1 cellular context compared by ENCODE assay signal in genomic region chr14:30854492-30854891, GRCh38.
A peak's percentile ranks its signal among the peaks of the same experiment; 100 is the strongest.
TF ChIP-seq lines count a peak whose summit lies in the region.

No MANE protein-coding gene starts in this region.

TF ChIP-seq in GM12878, 131 proteins besides CTCF, POLR2A, EP300 and RAD21 (continued from another document):
- TF ChIP-seq HSF1 (IDR thresholded peaks at IDR 0.05; ENCODE audit: low read depth, low read length) (no peak), EED (IDR thresholded peaks at IDR 0.05; ENCODE audit: low read depth) (peak; percentile 74), BCL3 (IDR thresholded peaks at IDR 0.05; ENCODE audit: borderline replicate concordance, insufficient read depth, low read depth, low read length, poor library complexity, severe bottlenecking) (peak; percentile 98), RB1 (IDR thresholded peaks at IDR 0.05; ENCODE audit: borderline replicate concordance) (no peak), RUNX3 (IDR thresholded peaks at IDR 0.05; ENCODE audit: low read length) (peak; percentile 46; the same call in 1 of the 2 replicates), BCL11A (IDR thresholded peaks at IDR 0.05; ENCODE audit: low read depth, low read length) (peak; percentile 89), NR2F1 (conservative IDR thresholded peaks at IDR 0.05) (peak; percentile 68), ZNF384 (IDR thresholded peaks at IDR 0.05; ENCODE audit: borderline replicate concordance, low read depth, low read length) (no peak), TARDBP (IDR thresholded peaks at IDR 0.05; ENCODE audit: borderline replicate concordance) (no peak), RCOR1 (conservative IDR thresholded peaks at IDR 0.05; ENCODE audit: low read depth, low read length) (no peak), SMAD1 (IDR thresholded peaks at IDR 0.05; ENCODE audit: low read depth, partially characterized antibody) (peak; percentile 31), NR2C1 (IDR thresholded peaks at IDR 0.05) (no peak), MEF2A (IDR thresholded peaks at IDR 0.05; ENCODE audit: insufficient read depth, low read depth, low read length) (no peak), ETV6 (conservative IDR thresholded peaks at IDR 0.05 in 1 of 2, IDR thresholded peaks at IDR 0.05 in 1 of 2; ENCODE audit: borderline replicate concordance in 1 of 2, low read depth in 1 of 2) (peak in 1 of 2 experiments; percentile 88; a peak in 2 of 4 replicates), IRF4 (IDR thresholded peaks at IDR 0.05; ENCODE audit: low read depth, low read length) (peak; percentile 96), PBX3 (IDR thresholded peaks at IDR 0.05; ENCODE audit: insufficient replicate concordance, low read depth, low read length) (peak; percentile 55), CHD1 (IDR thresholded peaks at IDR 0.05; ENCODE audit: low read depth, low read length) (no peak), JUNB (IDR thresholded peaks at IDR 0.05) (peak; percentile 99), ATF7 (IDR thresholded peaks at IDR 0.05; ENCODE audit: low read depth) (peak; percentile 79), TCF12 (IDR thresholded peaks at IDR 0.05; ENCODE audit: low read depth, low read length) (peak; percentile 46; the same call in 1 of the 2 replicates), NBN (IDR thresholded peaks at IDR 0.05) (0 out of 2 replicates have a peak, but pooled peaks have one; percentile 36)
